ENCODE assay signal across 8 cellular contexts in the genomic region with DNA sequence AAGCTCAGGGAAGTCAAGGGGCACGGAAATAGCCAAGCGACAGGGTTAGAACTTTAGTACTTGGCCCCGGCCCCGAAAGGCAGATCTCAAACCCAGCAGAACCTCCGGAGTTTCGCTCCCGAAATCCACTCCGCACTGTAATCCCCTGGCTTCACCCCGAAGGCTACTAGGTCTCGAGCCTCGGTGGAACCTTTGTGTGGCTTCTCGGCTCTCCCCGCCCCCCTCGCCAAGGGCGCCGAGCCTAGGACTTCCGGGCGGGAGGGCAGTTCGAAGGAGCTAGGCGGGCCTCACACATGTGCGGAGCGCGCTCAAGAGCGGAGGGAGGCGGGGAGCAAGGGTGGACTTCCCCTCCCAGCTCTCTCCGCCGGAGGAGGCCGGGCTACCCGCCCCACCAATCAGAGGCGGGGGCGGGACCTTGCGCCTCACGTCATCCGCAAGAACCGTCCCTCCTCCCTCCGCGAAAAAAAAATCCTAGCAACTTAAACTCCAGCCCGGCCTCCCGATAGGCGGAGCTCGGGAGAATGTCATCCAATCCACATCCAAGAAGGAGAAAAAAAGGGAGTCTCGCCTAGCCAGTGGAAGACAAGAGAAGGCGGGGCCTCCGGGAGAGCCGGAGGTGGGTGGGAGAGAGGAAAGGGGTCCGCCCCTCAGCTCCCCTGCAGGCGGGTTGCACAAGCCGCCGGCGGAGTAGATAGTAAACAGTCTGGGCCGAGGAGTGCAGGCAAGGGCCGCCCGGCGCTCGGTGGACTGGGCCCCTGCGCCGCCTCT. TPM values are rescaled to one million over a fixed set of nuclear protein-coding genes. Genes with fewer than 3 reads are reported as not detected.
DNase-seq lines count a peak whose midpoint lies in the region; ATAC-seq and TF ChIP-seq lines count a peak whose summit lies in the region.

No MANE protein-coding gene starts in this region.

- POLR2A ChIA-PET in RWPE1 (lab: Yijun Ruan, JAX; ENCODE audit: low non-redundant PET) = interaction anchor here (0.6 to 1.5 kb wide), 5 partner anchors 58 to 270 kb away, joined by 3 to 11 read pairs (median 4); partner anchors contain the start of genes IMP3 and MAN2C1
- POLR2A ChIA-PET in naive thymus-derived CD4-positive, alpha-beta T cell (lab: Charles Lee) = interaction anchor here (0.6 to 9.1 kb wide), 29 partner anchors 8 to 913 kb away, joined by 3 to 175 read pairs (median 5); partner anchors contain the start of genes ARID3B, C15orf39, CLK3 and COX5A

- no peaks in the 10 kb centered on the region for H3K9me3 ChIP-seq in naive thymus-derived CD4-positive, alpha-beta T cell (ENCODE audit: control insufficient read depth in 2 of 3, low read length in 3 of 3)

- H3K4me1 ChIP-seq in naive thymus-derived CD4-positive, alpha-beta T cell (ENCODE audit: control insufficient read depth in 2 of 2, insufficient read depth in 2 of 2, low read length in 2 of 2) = peaks cover 17 to 29% of the 10 kb centered on the region in 2 donors

- DNase-seq in ELF-1 (ENCODE audit: low read depth, low spot score) (peak; percentile 100), H4 (ENCODE audit: low spot score) (peak; percentile 98), LoVo (ENCODE audit: low spot score) (peak; percentile 100), RWPE1 (ENCODE audit: low spot score) (peak; percentile 97), fibroblast of mammary gland (ENCODE audit: low read depth) (peak; percentile 100)
- peak; percentile 94 for DNase-seq in activated T-helper 9 cell treated with anti-CD3 and anti-CD28 coated beads, Interleukin-2, amount 50 U/mL, for 16 hours (ENCODE audit: low read depth)
- peak; percentile 86 to 100 (median 99) for DNase-seq in naive thymus-derived CD4-positive, alpha-beta T cell

- H3K4me3 ChIP-seq in fibroblast of mammary gland (ENCODE audit: control insufficient read depth, low read depth, low read length) = peak overlapping the region; percentile 85
- H3K4me3 ChIP-seq in naive thymus-derived CD4-positive, alpha-beta T cell (ENCODE audit: low read length) = peak overlapping the region; percentile 89

- peaks cover 19 to 40% (median 30%) of the 10 kb centered on the region in 7 donors for H3K4me1 Mint-ChIP-seq in naive thymus-derived CD4-positive, alpha-beta T cell
- peaks cover 42% of the 10 kb centered on the region for H3K4me1 Mint-ChIP-seq in stimulated activated memory B cell treated with anti-CD40 and anti-IgM and Interleukin-4, amounts not matched to agents 10 μg/mL and 1 μg/mL and 100 μg/mL, for 72 hours

- H3K9me3 Mint-ChIP-seq in naive thymus-derived CD4-positive, alpha-beta T cell = no peaks in the 10 kb centered on the region
- H3K9me3 Mint-ChIP-seq in stimulated activated memory B cell treated with anti-CD40 and anti-IgM and Interleukin-4, amounts not matched to agents 10 μg/mL and 1 μg/mL and 100 μg/mL, for 72 hours = no peaks in the 10 kb centered on the region

- TF ChIP-seq CTCF in RWPE1 (conservative IDR thresholded peaks at IDR 0.05; ENCODE audit: low read depth) (no peak), fibroblast of mammary gland (conservative IDR thresholded peaks at IDR 0.05; ENCODE audit: control insufficient read depth, insufficient read depth, low read depth, low read length) (no peak)

- no peaks in the 10 kb centered on the region for H3K27me3 ChIP-seq in naive thymus-derived CD4-positive, alpha-beta T cell (ENCODE audit: control insufficient read depth in 2 of 2, insufficient read depth in 2 of 2, low read length in 2 of 2)

- intact Hi-C loops in naive thymus-derived CD4-positive, alpha-beta T cell (cut with micrococcal nuclease) = loop anchor here (1.0 to 10.0 kb wide), 19 partner anchors 37 to 1968 kb away; partner anchors contain the start of genes COX5A (in 2 of the 2), SCAMP2 (in 2 of the 2), UBL7 (in 2 of the 2) and CLK3 (in 1 of the 2)

- ATAC-seq in naive thymus-derived CD4-positive, alpha-beta T cell = peak; percentile 54
- ATAC-seq in stimulated activated memory B cell treated with anti-CD40 and anti-IgM and Interleukin-4, amounts not matched to agents 10 μg/mL and 1 μg/mL and 100 μg/mL, for 72 hours = peak; percentile 68

- peak overlapping the region; percentile 94 to 99 (median 98) for H3K27ac Mint-ChIP-seq in naive thymus-derived CD4-positive, alpha-beta T cell
- H3K27ac Mint-ChIP-seq in stimulated activated memory B cell treated with anti-CD40 and anti-IgM and Interleukin-4, amounts not matched to agents 10 μg/mL and 1 μg/mL and 100 μg/mL, for 72 hours = peak overlapping the region; percentile 97

- H3K36me3 Mint-ChIP-seq in naive thymus-derived CD4-positive, alpha-beta T cell = peaks cover 0 to 1% (median 0%) of the 10 kb centered on the region in 5 donors
- no peaks in the 10 kb centered on the region for H3K36me3 Mint-ChIP-seq in stimulated activated memory B cell treated with anti-CD40 and anti-IgM and Interleukin-4, amounts not matched to agents 10 μg/mL and 1 μg/mL and 100 μg/mL, for 72 hours

- H3K36me3 ChIP-seq in naive thymus-derived CD4-positive, alpha-beta T cell (ENCODE audit: control insufficient read depth in 2 of 3, insufficient read depth in 3 of 3, low read length in 3 of 3) = peaks cover 0 to 16% (median 0%) of the 10 kb centered on the region in 3 experiments

- peak overlapping the region; percentile 99 for H3K27ac ChIP-seq in RWPE1
- H3K27ac ChIP-seq in naive thymus-derived CD4-positive, alpha-beta T cell (ENCODE audit: low read depth, low read length) = peak overlapping the region; percentile 97

- CTCF ChIA-PET in RWPE1 (lab: Yijun Ruan, JAX) = interaction anchor here (0.6 to 0.9 kb wide), 2 partner anchors 86 to 184 kb away, joined by 3 to 6 read pairs; partner anchors contain the start of gene MAN2C1
- CTCF ChIA-PET in naive thymus-derived CD4-positive, alpha-beta T cell (lab: Charles Lee) = interaction anchor here (0.6 to 4.1 kb wide), 7 partner anchors 19 to 228 kb away, joined by 3 to 30 read pairs (median 6); partner anchors contain the start of genes IMP3, MAN2C1 and SNUPN

- H3K4me3 Mint-ChIP-seq in naive thymus-derived CD4-positive, alpha-beta T cell = peak overlapping the region; percentile 91 to 99 (median 96)
- H3K4me3 Mint-ChIP-seq in stimulated activated memory B cell treated with anti-CD40 and anti-IgM and Interleukin-4, amounts not matched to agents 10 μg/mL and 1 μg/mL and 100 μg/mL, for 72 hours = peak overlapping the region; percentile 98

- H3K27me3 Mint-ChIP-seq in naive thymus-derived CD4-positive, alpha-beta T cell = peaks cover 0 to 2% (median 0%) of the 10 kb centered on the region in 5 donors
- no peaks in the 10 kb centered on the region for H3K27me3 Mint-ChIP-seq in stimulated activated memory B cell treated with anti-CD40 and anti-IgM and Interleukin-4, amounts not matched to agents 10 μg/mL and 1 μg/mL and 100 μg/mL, for 72 hours

RNA-seq across cellular contexts. Expression of gene SIN3A, which starts 2.4 kb away (rescaled TPM):
- 23.9 and 24.4 TPM in 2 replicates for total RNA-seq in H4 (2014; rRNA removed; shearing (Covaris generic))
- total RNA-seq in naive thymus-derived CD4-positive, alpha-beta T cell = 100 to 1,000 TPM; 115 to 139 (median 130) TPM
- polyA plus RNA-seq in naive thymus-derived CD4-positive, alpha-beta T cell = 10 to 100 TPM; 18.0 to 22.2 TPM

Comparison
In these comparisons a context has a peak if more than half of its experiments do, and no peak if none do; other contexts are left out.
1. Peak in every context shown above with its lines: DNase-seq, ATAC-seq, H3K4me3 ChIP-seq and H3K27ac ChIP-seq.